19 cellular contexts compared by ENCODE assay signal in the genomic region with DNA sequence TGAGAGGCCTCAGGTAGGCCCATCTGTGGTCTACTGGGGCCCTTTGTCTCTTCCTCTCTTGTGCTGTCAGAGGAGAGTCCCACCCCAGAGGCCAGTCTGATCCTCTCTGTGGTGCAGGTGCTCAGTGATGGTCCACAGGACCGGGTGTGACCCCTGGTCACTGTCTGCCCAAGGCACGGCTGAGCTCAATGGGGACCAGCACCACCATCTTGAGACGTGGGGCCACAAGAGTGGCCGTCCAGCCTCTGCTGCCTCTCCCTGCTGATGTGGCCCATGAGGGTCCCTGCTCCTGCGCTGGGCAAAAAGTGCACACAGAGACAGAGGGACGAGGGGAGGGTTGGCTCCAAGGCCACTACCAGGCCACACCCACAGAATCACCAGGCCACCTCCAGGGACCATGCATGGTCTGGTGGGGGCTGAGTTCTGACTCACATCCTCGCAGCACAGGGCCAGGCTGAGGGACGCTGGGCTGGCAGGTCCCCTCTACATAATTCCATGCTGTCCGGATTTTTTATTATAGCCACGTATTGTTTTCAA.
"Had no signal": no experiment of that assay in that cellular context is flagged by ENCODE, and none has a peak within 500 bp of the region (broad histone marks: within the 10 kb centered on the region; RNA-seq: fewer than 3 reads in every experiment).

No MANE protein-coding gene starts in this region.

- H3K9me3 ChIP-seq: uterus had no signal

- H3K27me3 ChIP-seq: cardiac muscle cell, uterus had no signal

- H3K4me3 ChIP-seq: cardiac muscle cell, suprapubic skin, transverse colon, uterus had no signal

- H3K27ac ChIP-seq: cardiac muscle cell, foreskin keratinocyte, suprapubic skin, transverse colon, uterus had no signal

- H3K36me3 ChIP-seq: cardiac muscle cell, suprapubic skin, transverse colon, uterus had no signal

- ATAC-seq: foreskin keratinocyte; naive thymus-derived CD4-positive, alpha-beta T cell; stimulated activated effector memory CD8-positive, alpha-beta T cell treated with anti-CD3 and anti-CD28 coated beads, Interleukin-12 subunit alpha, Interleukin-12 subunit beta, amount 100 ng/mL, for 72 hours; stimulated activated naive CD8-positive, alpha-beta T cell treated with anti-CD3 and anti-CD28 coated beads, Interleukin-15, amount 100 ng/mL, for 72 hours had no signal

- DNase-seq: activated CD4-positive, alpha-beta T cell treated with anti-CD3 and anti-CD28 coated beads for 1 hour; activated CD8-positive, alpha-beta memory T cell treated with anti-CD3 and anti-CD28 coated beads, Interleukin-2, amount 50 U/mL, for 48 hours; activated naive CD4-positive, alpha-beta T cell treated with Interleukin-2 at 50 U/mL for 16 hours; activated T-cell treated with anti-CD3 and anti-CD28 coated beads, Interleukin-2, amount 50 U/mL, for 48 hours; amygdala; dermis blood vessel endothelial cell; effector CD8-positive, alpha-beta T cell; foreskin keratinocyte; immature natural killer cell; kidney glomerular epithelial cell; naive thymus-derived CD4-positive, alpha-beta T cell; retina; stimulated activated CD4-positive, alpha-beta T cell treated with anti-CD3 and anti-CD28 coated beads, Interleukin-1b, Interleukin-23, amount 100 ng/mL, for 48 hours; stimulated activated naive CD8-positive, alpha-beta T cell treated with anti-CD3 and anti-CD28 coated beads, Interleukin-15, amount 100 ng/mL, for 72 hours; transverse colon; uterus had no signal

- H3K4me1 ChIP-seq: foreskin keratinocyte, suprapubic skin, transverse colon, uterus had no signal
